Comparison of ENCODE assay signal across 1 cellular context in genomic region chr13:36154567-36155231, GRCh38.
TF ChIP-seq lines count a peak whose summit lies in the region.

No MANE protein-coding gene starts in this region.

TF ChIP-seq in IMR-90, 13 proteins besides CTCF, POLR2A, EP300 and RAD21 (continued from another document):
- TF ChIP-seq ELK1 (IDR thresholded peaks at IDR 0.05; ENCODE audit: borderline replicate concordance, low read depth, low read length) (no peak), MXI1 (IDR thresholded peaks at IDR 0.05; ENCODE audit: borderline replicate concordance, low read depth, low read length) (no peak), NFE2L2 (IDR thresholded peaks at IDR 0.05; ENCODE audit: low read depth, low read length) (no peak), CHD1 (IDR thresholded peaks at IDR 0.05; ENCODE audit: low read depth, low read length) (no peak), SMC3 (IDR thresholded peaks at IDR 0.05; ENCODE audit: low read depth, low read length) (no peak)
